In the genomic region with DNA sequence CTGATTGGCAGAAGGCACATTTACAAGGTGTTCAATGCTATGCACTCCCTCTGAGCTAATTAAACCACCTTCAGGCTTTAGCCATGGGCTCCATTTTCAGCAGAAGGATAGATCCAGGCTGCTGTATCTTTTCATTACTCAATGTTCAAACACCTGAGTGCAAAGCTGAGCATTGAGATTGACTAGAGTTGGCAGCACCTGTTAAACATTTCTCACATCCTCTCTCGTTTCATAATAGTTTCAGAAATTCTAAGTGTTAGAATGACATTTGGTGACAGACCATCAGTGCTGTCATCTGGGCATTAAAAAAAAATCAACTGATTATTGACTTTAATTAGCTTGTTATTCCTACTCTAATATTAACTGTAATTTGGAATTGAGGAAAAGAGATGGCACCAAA, we compare ENCODE assay signal across 19 cellular contexts.
DNase-seq lines count a peak whose midpoint lies in the region; ATAC-seq and TF ChIP-seq lines count a peak whose summit lies in the region.
"Had no signal": no experiment of that assay in that cellular context is flagged by ENCODE, and none has a peak within 500 bp of the region (broad histone marks: within the 10 kb centered on the region; RNA-seq: fewer than 3 reads in every experiment).

No MANE protein-coding gene starts in this region.

- no peaks in the 10 kb centered on the region for H3K27me3 ChIP-seq in neural cell (ENCODE audit: insufficient read depth, low read depth, low read length)
- H3K27me3 ChIP-seq: BLaER1 treated with 17β-estradiol and CSF1 and Interleukin-3, amounts not matched to agents 10 nM and 100 nM had no signal

- TF ChIP-seq CTCF in neural cell (IDR thresholded peaks at IDR 0.05; ENCODE audit: poor library complexity, severe bottlenecking) = no peak

- no peaks in the 10 kb centered on the region for H3K36me3 ChIP-seq in neural cell (ENCODE audit: insufficient read depth, low read length)
- H3K36me3 ChIP-seq: BLaER1 treated with 17β-estradiol and CSF1 and Interleukin-3, amounts not matched to agents 10 nM and 100 nM had no signal

- H3K9ac ChIP-seq in neural cell (ENCODE audit: low read length) = no peak overlapping the region
- H3K9ac ChIP-seq: BLaER1 treated with 17β-estradiol and CSF1 and Interleukin-3, amounts not matched to agents 10 nM and 100 nM had no signal

- no peak overlapping the region for H3K4me3 ChIP-seq in neural cell (ENCODE audit: low read length)
- H3K4me3 ChIP-seq: BLaER1 treated with 17β-estradiol and CSF1 and Interleukin-3, amounts not matched to agents 10 nM and 100 nM; K562 had no signal

- H3K9me3 ChIP-seq in neural cell (ENCODE audit: low read length) = no peaks in the 10 kb centered on the region
- H3K9me3 ChIP-seq: BLaER1 treated with 17β-estradiol and CSF1 and Interleukin-3, amounts not matched to agents 10 nM and 100 nM had no signal

- H2AFZ ChIP-seq in neural cell (ENCODE audit: low read depth, low read length) = no peak overlapping the region

- H3F3A ChIP-seq in neural cell (ENCODE audit: insufficient read depth, low read length, poor library complexity, severe bottlenecking) = no peaks in the 10 kb centered on the region

- TF ChIP-seq EP300 in neural cell (conservative IDR thresholded peaks at IDR 0.05; ENCODE audit: poor library complexity, severe bottlenecking) = peak; percentile 44

- H4K20me1 ChIP-seq in neural cell (ENCODE audit: insufficient read depth) = no peaks in the 10 kb centered on the region
- H4K20me1 ChIP-seq: BLaER1 treated with 17β-estradiol and CSF1 and Interleukin-3, amounts not matched to agents 10 nM and 100 nM had no signal

- no peaks in the 10 kb centered on the region for H3K79me2 ChIP-seq in neural cell (replicated peaks; ENCODE audit: insufficient read depth, low read length)

- ATAC-seq in GM18867 (IDR thresholded peaks at IDR 0.05; ENCODE audit: unreplicated experiment) (peak; percentile 83), HG03432 (IDR thresholded peaks at IDR 0.05; ENCODE audit: unreplicated experiment) (peak; percentile 60)
- ATAC-seq: CD8-positive, alpha-beta T cell; HCT116; K562; PC-3 had no signal

- peak; percentile 21 for DNase-seq in NCI-H748 (lab: John Stamatoyannopoulos, UW; ENCODE audit: unreplicated experiment)
- DNase-seq in NCI-H748 treated with DMSO at 0.1 percent for 48 hours (lab: John Stamatoyannopoulos, UW) = no peak
- DNase-seq in NCI-H2196 (lab: John Stamatoyannopoulos, UW; ENCODE audit: unreplicated experiment) = no peak
- no peak for DNase-seq in activated CD4-positive, alpha-beta T cell treated with anti-CD3 and anti-CD28 coated beads, Interleukin-2, amount 50 U/mL, for 48 hours
- DNase-seq: CD8-positive, alpha-beta T cell; DMS79 treated with DMSO at 0.1 percent for 48 hours; GOT3; NCI-H2029 treated with DMSO at 0.1 percent for 48 hours; NCI-H2227 treated with DMSO at 0.1 percent for 48 hours; NCI-H524; PC-3; T1000 had no signal

- TF ChIP-seq RAD21 in neural cell (conservative IDR thresholded peaks at IDR 0.05) = no peak

- H3K27ac ChIP-seq in neural cell (ENCODE audit: low read length) = no peak overlapping the region
- H3K27ac ChIP-seq: BLaER1 treated with 17β-estradiol and CSF1 and Interleukin-3, amounts not matched to agents 10 nM and 100 nM; RWPE1 had no signal

- H3K9me2 ChIP-seq in neural cell (ENCODE audit: insufficient read depth, low read length) = no peaks in the 10 kb centered on the region

- H3K4me2 ChIP-seq in neural cell (ENCODE audit: low read length) = no peak overlapping the region
- H3K4me2 ChIP-seq: BLaER1 treated with 17β-estradiol and CSF1 and Interleukin-3, amounts not matched to agents 10 nM and 100 nM had no signal

TF ChIP-seq in neural cell, 6 proteins besides CTCF, POLR2A, EP300 and RAD21:
- TF ChIP-seq TAF1 (IDR thresholded peaks at IDR 0.05; ENCODE audit: low read depth) = no peak
- TF ChIP-seq, protein P1, sequence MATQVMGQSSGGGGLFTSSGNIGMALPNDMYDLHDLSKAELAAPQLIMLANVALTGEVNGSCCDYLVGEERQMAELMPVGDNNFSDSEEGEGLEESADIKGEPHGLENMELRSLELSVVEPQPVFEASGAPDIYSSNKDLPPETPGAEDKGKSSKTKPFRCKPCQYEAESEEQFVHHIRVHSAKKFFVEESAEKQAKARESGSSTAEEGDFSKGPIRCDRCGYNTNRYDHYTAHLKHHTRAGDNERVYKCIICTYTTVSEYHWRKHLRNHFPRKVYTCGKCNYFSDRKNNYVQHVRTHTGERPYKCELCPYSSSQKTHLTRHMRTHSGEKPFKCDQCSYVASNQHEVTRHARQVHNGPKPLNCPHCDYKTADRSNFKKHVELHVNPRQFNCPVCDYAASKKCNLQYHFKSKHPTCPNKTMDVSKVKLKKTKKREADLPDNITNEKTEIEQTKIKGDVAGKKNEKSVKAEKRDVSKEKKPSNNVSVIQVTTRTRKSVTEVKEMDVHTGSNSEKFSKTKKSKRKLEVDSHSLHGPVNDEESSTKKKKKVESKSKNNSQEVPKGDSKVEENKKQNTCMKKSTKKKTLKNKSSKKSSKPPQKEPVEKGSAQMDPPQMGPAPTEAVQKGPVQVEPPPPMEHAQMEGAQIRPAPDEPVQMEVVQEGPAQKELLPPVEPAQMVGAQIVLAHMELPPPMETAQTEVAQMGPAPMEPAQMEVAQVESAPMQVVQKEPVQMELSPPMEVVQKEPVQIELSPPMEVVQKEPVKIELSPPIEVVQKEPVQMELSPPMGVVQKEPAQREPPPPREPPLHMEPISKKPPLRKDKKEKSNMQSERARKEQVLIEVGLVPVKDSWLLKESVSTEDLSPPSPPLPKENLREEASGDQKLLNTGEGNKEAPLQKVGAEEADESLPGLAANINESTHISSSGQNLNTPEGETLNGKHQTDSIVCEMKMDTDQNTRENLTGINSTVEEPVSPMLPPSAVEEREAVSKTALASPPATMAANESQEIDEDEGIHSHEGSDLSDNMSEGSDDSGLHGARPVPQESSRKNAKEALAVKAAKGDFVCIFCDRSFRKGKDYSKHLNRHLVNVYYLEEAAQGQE (IDR thresholded peaks at IDR 0.05; ENCODE audit: borderline replicate concordance) = no peak
- TF ChIP-seq EZH2 (IDR thresholded peaks at IDR 0.05; ENCODE audit: borderline replicate concordance, insufficient read depth, low read length, poor library complexity, severe bottlenecking) = no peak
- TF ChIP-seq MXI1 (conservative IDR thresholded peaks at IDR 0.05; ENCODE audit: poor library complexity, severe bottlenecking) = no peak
- TF ChIP-seq POLR2AphosphoS5 (IDR thresholded peaks at IDR 0.05) = no peak
- no peak for TF ChIP-seq SMC3 (conservative IDR thresholded peaks at IDR 0.05; ENCODE audit: poor library complexity)
